In the genomic region with DNA sequence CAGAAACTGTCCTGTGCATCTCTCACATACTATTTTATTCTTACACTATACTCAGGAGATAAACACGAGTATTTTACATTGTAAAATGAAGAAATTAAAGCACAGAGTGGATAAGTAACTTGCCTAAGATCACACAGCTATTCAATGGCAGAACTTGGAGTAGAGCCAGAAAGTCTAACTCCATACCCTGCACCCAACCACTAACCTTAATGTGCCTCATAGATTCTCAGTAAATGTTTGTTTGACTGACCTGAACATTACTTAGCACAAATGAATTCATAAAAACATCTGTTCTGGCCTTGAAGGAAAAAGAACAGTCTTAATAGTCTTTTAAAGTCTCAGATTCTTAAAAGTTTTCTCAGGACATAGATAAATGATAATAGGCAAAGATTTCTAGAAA, we compare ENCODE assay signal across 22 cellular contexts.
"Had no signal": no experiment of that assay in that cellular context is flagged by ENCODE, and none has a peak within 500 bp of the region (broad histone marks: within the 10 kb centered on the region; RNA-seq: fewer than 3 reads in every experiment).

No MANE protein-coding gene starts in this region.

- H3K4me3 ChIP-seq: cardiac muscle cell, right atrium auricular region, stomach, testis, upper lobe of left lung had no signal

- DNase-seq: activated CD4-positive, alpha-beta T cell treated with anti-CD3 and anti-CD28 coated beads, Interleukin-2, amount 50 U/mL, for 4 hours; activated effector memory CD4-positive, alpha-beta T cell treated with anti-CD3 and anti-CD28 coated beads, Interleukin-2, amount 50 U/mL, for 16 hours; activated T-cell treated with anti-CD3 and anti-CD28 coated beads, Interleukin-2, amount 50 U/mL, for 72 hours; effector memory CD8-positive, alpha-beta T cell; glutamatergic neuron; hypothalamus; mammary epithelial cell; midbrain; occipital lobe; small intestine; stimulated activated CD4-positive, alpha-beta T cell treated with anti-CD3 and anti-CD28 coated beads, Interleukin-4, amount 100 ng/mL, for 24 hours; stomach; testis; upper lobe of left lung had no signal

- H3K36me3 Mint-ChIP-seq: activated naive CD4-positive, alpha-beta T cell treated with anti-CD3 and anti-CD28 coated beads, Interleukin-2, amount 50 U/mL, for 24 hours; stimulated activated effector memory CD8-positive, alpha-beta T cell treated with anti-CD3 and anti-CD28 coated beads, Interleukin-12 subunit alpha, Interleukin-12 subunit beta, amount 100 ng/mL, for 72 hours had no signal

- H3K36me3 ChIP-seq: cardiac muscle cell, right atrium auricular region, stomach, upper lobe of left lung had no signal

- H3K9me3 ChIP-seq: right atrium auricular region, stomach, testis, upper lobe of left lung had no signal

- H3K4me1 Mint-ChIP-seq: activated naive CD4-positive, alpha-beta T cell treated with anti-CD3 and anti-CD28 coated beads, Interleukin-2, amount 50 U/mL, for 24 hours; stimulated activated effector memory CD8-positive, alpha-beta T cell treated with anti-CD3 and anti-CD28 coated beads, Interleukin-12 subunit alpha, Interleukin-12 subunit beta, amount 100 ng/mL, for 72 hours had no signal

- H3K27ac Mint-ChIP-seq: activated naive CD4-positive, alpha-beta T cell treated with anti-CD3 and anti-CD28 coated beads, Interleukin-2, amount 50 U/mL, for 24 hours; activated T-cell treated with anti-CD3 and anti-CD28 coated beads, Interleukin-2, amount 50 U/mL, for 72 hours; effector memory CD8-positive, alpha-beta T cell; progenitor cell of endocrine pancreas; stimulated activated effector memory CD8-positive, alpha-beta T cell treated with anti-CD3 and anti-CD28 coated beads, Interleukin-12 subunit alpha, Interleukin-12 subunit beta, amount 100 ng/mL, for 72 hours; T-helper 1 cell treated with Interleukin-12 subunit alpha and Interleukin-12 subunit beta and Interleukin-4 antibody, amounts not matched to agents 30 μg/mL and 1 μg/mL, for 36 hours had no signal

- H3K4me3 Mint-ChIP-seq: activated naive CD4-positive, alpha-beta T cell treated with anti-CD3 and anti-CD28 coated beads, Interleukin-2, amount 50 U/mL, for 24 hours; activated T-cell treated with anti-CD3 and anti-CD28 coated beads, Interleukin-2, amount 50 U/mL, for 72 hours; effector memory CD8-positive, alpha-beta T cell; stimulated activated effector memory CD8-positive, alpha-beta T cell treated with anti-CD3 and anti-CD28 coated beads, Interleukin-12 subunit alpha, Interleukin-12 subunit beta, amount 100 ng/mL, for 72 hours; T-helper 1 cell treated with Interleukin-12 subunit alpha and Interleukin-12 subunit beta and Interleukin-4 antibody, amounts not matched to agents 30 μg/mL and 1 μg/mL, for 36 hours had no signal

- H3K27me3 Mint-ChIP-seq: activated naive CD4-positive, alpha-beta T cell treated with anti-CD3 and anti-CD28 coated beads, Interleukin-2, amount 50 U/mL, for 24 hours; progenitor cell of endocrine pancreas had no signal

- H3K27me3 ChIP-seq: cardiac muscle cell, right atrium auricular region, stomach, testis, upper lobe of left lung had no signal

- ATAC-seq: effector memory CD8-positive, alpha-beta T cell; left lobe of liver had no signal

- H3K9me3 Mint-ChIP-seq: activated naive CD4-positive, alpha-beta T cell treated with anti-CD3 and anti-CD28 coated beads, Interleukin-2, amount 50 U/mL, for 24 hours; activated T-cell treated with anti-CD3 and anti-CD28 coated beads, Interleukin-2, amount 50 U/mL, for 72 hours; effector memory CD8-positive, alpha-beta T cell; stimulated activated effector memory CD8-positive, alpha-beta T cell treated with anti-CD3 and anti-CD28 coated beads, Interleukin-12 subunit alpha, Interleukin-12 subunit beta, amount 100 ng/mL, for 72 hours; T-helper 1 cell treated with Interleukin-12 subunit alpha and Interleukin-12 subunit beta and Interleukin-4 antibody, amounts not matched to agents 30 μg/mL and 1 μg/mL, for 36 hours had no signal

- FAIRE-seq: keratinocyte, small intestine had no signal

- H3K27ac ChIP-seq: cardiac muscle cell had no signal
